ENCODE assay signal across 1 cellular context in the genomic region with DNA sequence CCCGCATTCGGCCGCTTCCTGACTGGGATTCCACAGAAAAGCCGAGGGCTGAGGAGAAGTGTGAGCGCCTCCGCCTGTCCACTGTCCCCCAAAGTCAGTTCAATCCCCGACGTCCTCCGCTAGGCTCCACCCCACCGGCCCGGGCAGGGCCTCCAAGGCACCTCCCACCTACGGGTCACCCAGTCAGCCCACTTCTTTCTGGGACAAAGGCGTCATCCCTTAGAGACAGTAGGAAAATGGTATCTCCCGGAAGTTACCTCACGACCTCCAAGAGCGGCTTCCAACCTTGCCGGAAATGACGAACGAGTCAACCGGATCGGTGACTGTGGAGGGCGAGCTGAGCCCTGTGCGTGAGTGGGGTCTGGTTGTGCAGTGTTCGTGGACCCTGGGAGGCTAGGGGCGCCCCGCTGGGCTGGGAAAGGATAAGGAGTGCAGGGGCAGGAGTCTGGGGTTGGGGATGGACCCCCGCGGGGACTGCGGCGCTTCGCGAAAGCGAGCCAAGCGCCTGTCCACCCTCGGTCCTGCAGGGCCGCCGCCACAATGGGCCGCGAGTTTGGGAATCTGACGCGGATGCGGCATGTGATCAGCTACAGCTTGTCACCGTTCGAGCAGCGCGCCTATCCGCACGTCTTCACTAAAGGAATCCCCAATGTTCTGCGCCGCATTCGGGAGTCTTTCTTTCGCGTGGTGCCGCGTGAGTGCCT.
TF ChIP-seq lines count a peak whose summit lies in the region.

A gene with protein sequence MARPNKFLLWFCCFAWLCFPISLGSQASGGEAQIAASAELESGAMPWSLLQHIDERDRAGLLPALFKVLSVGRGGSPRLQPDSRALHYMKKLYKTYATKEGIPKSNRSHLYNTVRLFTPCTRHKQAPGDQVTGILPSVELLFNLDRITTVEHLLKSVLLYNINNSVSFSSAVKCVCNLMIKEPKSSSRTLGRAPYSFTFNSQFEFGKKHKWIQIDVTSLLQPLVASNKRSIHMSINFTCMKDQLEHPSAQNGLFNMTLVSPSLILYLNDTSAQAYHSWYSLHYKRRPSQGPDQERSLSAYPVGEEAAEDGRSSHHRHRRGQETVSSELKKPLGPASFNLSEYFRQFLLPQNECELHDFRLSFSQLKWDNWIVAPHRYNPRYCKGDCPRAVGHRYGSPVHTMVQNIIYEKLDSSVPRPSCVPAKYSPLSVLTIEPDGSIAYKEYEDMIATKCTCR (minus strand): TSS at position 128 of the 704 bp plus-strand sequence. CDS start 1,936 bp downstream, outside the sequence.
A gene (plus strand): TSS at position 301 of the 704 bp plus-strand sequence. CDS start 240 bp downstream, at position 541.

TF ChIP-seq in K562, 482 proteins besides CTCF, POLR2A, EP300 and RAD21 (continued from another document and continues in another):
- TF ChIP-seq, protein P1, sequence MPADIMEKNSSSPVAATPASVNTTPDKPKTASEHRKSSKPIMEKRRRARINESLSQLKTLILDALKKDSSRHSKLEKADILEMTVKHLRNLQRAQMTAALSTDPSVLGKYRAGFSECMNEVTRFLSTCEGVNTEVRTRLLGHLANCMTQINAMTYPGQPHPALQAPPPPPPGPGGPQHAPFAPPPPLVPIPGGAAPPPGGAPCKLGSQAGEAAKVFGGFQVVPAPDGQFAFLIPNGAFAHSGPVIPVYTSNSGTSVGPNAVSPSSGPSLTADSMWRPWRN (IDR thresholded peaks at IDR 0.05; ENCODE audit: low read depth) = no peak
- no peak; the same call in 1 of the 2 replicates for TF ChIP-seq SMARCC2 (IDR thresholded peaks at IDR 0.05; ENCODE audit: low read depth)
- TF ChIP-seq, protein P2, sequence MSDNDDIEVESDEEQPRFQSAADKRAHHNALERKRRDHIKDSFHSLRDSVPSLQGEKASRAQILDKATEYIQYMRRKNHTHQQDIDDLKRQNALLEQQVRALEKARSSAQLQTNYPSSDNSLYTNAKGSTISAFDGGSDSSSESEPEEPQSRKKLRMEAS (CRISPR knock-in tag; IDR thresholded peaks at IDR 0.05) = peak; percentile 17
- TF ChIP-seq, protein P3, sequence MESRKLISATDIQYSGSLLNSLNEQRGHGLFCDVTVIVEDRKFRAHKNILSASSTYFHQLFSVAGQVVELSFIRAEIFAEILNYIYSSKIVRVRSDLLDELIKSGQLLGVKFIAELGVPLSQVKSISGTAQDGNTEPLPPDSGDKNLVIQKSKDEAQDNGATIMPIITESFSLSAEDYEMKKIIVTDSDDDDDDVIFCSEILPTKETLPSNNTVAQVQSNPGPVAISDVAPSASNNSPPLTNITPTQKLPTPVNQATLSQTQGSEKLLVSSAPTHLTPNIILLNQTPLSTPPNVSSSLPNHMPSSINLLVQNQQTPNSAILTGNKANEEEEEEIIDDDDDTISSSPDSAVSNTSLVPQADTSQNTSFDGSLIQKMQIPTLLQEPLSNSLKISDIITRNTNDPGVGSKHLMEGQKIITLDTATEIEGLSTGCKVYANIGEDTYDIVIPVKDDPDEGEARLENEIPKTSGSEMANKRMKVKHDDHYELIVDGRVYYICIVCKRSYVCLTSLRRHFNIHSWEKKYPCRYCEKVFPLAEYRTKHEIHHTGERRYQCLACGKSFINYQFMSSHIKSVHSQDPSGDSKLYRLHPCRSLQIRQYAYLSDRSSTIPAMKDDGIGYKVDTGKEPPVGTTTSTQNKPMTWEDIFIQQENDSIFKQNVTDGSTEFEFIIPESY (CRISPR knock-in tag; IDR thresholded peaks at IDR 0.05) = no peak; the same call in 1 of the 2 replicates
- TF ChIP-seq, protein P4, sequence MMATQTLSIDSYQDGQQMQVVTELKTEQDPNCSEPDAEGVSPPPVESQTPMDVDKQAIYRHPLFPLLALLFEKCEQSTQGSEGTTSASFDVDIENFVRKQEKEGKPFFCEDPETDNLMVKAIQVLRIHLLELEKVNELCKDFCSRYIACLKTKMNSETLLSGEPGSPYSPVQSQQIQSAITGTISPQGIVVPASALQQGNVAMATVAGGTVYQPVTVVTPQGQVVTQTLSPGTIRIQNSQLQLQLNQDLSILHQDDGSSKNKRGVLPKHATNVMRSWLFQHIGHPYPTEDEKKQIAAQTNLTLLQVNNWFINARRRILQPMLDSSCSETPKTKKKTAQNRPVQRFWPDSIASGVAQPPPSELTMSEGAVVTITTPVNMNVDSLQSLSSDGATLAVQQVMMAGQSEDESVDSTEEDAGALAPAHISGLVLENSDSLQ (IDR thresholded peaks at IDR 0.05) = peak; percentile 70
- peak; percentile 17; the same call in 1 of the 2 replicates for TF ChIP-seq ETV1 (tag; conservative IDR thresholded peaks at IDR 0.05; ENCODE audit: low read depth)
- TF ChIP-seq ELF2 (CRISPR knock-in tag; IDR thresholded peaks at IDR 0.05) = no peak; the same call in 1 of the 2 replicates
- TF ChIP-seq SP1 (CRISPR knock-in tag; IDR thresholded peaks at IDR 0.05) = peak; percentile 92
- TF ChIP-seq GTF2E2 (tag; IDR thresholded peaks at IDR 0.05) = peak; percentile 47; the same call in 1 of the 2 replicates
- no peak for TF ChIP-seq MCM3 (IDR thresholded peaks at IDR 0.05)
- TF ChIP-seq, protein P5, sequence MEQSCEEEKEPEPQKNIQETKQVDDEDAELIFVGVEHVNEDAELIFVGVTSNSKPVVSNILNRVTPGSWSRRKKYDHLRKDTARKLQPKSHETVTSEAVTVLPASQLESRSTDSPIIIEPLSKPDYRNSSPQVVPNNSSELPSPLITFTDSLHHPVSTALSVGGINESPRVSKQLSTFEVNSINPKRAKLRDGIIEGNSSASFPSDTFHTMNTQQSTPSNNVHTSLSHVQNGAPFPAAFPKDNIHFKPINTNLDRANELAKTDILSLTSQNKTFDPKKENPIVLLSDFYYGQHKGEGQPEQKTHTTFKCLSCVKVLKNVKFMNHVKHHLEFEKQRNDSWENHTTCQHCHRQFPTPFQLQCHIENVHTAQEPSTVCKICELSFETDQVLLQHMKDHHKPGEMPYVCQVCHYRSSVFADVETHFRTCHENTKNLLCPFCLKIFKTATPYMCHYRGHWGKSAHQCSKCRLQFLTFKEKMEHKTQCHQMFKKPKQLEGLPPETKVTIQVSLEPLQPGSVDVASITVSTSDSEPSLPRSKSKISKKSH (CRISPR knock-in tag; IDR thresholded peaks at IDR 0.05) = no peak
- no peak for TF ChIP-seq FOXM1 (IDR thresholded peaks at IDR 0.05; ENCODE audit: low read depth)
- peak; percentile 45; the same call in 1 of the 2 replicates for TF ChIP-seq FOXM1 (CRISPR knock-in tag; IDR thresholded peaks at IDR 0.05; ENCODE audit: low read depth)
- TF ChIP-seq, protein P6, sequence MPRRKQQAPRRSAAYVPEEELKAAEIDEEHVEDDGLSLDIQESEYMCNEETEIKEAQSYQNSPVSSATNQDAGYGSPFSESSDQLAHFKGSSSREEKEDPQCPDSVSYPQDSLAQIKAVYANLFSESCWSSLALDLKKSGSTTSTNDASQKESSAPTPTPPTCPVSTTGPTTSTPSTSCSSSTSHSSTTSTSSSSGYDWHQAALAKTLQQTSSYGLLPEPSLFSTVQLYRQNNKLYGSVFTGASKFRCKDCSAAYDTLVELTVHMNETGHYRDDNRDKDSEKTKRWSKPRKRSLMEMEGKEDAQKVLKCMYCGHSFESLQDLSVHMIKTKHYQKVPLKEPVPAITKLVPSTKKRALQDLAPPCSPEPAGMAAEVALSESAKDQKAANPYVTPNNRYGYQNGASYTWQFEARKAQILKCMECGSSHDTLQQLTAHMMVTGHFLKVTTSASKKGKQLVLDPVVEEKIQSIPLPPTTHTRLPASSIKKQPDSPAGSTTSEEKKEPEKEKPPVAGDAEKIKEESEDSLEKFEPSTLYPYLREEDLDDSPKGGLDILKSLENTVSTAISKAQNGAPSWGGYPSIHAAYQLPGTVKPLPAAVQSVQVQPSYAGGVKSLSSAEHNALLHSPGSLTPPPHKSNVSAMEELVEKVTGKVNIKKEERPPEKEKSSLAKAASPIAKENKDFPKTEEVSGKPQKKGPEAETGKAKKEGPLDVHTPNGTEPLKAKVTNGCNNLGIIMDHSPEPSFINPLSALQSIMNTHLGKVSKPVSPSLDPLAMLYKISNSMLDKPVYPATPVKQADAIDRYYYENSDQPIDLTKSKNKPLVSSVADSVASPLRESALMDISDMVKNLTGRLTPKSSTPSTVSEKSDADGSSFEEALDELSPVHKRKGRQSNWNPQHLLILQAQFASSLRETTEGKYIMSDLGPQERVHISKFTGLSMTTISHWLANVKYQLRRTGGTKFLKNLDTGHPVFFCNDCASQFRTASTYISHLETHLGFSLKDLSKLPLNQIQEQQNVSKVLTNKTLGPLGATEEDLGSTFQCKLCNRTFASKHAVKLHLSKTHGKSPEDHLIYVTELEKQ (CRISPR knock-in tag; IDR thresholded peaks at IDR 0.05) = no peak
- peak; percentile 57 for TF ChIP-seq CHD1 (IDR thresholded peaks at IDR 0.05; ENCODE audit: low read length)
- TF ChIP-seq CSDE1 (IDR thresholded peaks at IDR 0.05) = peak in 1 of 2 experiments; percentile 54; a peak in 1 of 4 replicates
- no peak for TF ChIP-seq TCFL5 (CRISPR knock-in tag; conservative IDR thresholded peaks at IDR 0.05)
- TF ChIP-seq ZKSCAN1 (IDR thresholded peaks at IDR 0.05; ENCODE audit: low read depth, low read length) = peak; percentile 100
- peak; percentile 36 to 61 for TF ChIP-seq NRF1 (conservative IDR thresholded peaks at IDR 0.05 in 1 of 2, IDR thresholded peaks at IDR 0.05 in 1 of 2)
- no peak for TF ChIP-seq ZNF311 (CRISPR knock-in tag; IDR thresholded peaks at IDR 0.05)
- TF ChIP-seq NBN (IDR thresholded peaks at IDR 0.05; ENCODE audit: low read depth) = peak; percentile 82
- TF ChIP-seq ZNF3 (CRISPR knock-in tag; IDR thresholded peaks at IDR 0.05) = no peak
- TF ChIP-seq ZNF699 (CRISPR knock-in tag; IDR thresholded peaks at IDR 0.05; ENCODE audit: insufficient replicate concordance) = no peak
- TF ChIP-seq, protein P7, sequence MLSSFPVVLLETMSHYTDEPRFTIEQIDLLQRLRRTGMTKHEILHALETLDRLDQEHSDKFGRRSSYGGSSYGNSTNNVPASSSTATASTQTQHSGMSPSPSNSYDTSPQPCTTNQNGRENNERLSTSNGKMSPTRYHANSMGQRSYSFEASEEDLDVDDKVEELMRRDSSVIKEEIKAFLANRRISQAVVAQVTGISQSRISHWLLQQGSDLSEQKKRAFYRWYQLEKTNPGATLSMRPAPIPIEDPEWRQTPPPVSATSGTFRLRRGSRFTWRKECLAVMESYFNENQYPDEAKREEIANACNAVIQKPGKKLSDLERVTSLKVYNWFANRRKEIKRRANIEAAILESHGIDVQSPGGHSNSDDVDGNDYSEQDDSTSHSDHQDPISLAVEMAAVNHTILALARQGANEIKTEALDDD (IDR thresholded peaks at IDR 0.05) = no peak
- TF ChIP-seq, protein P8, sequence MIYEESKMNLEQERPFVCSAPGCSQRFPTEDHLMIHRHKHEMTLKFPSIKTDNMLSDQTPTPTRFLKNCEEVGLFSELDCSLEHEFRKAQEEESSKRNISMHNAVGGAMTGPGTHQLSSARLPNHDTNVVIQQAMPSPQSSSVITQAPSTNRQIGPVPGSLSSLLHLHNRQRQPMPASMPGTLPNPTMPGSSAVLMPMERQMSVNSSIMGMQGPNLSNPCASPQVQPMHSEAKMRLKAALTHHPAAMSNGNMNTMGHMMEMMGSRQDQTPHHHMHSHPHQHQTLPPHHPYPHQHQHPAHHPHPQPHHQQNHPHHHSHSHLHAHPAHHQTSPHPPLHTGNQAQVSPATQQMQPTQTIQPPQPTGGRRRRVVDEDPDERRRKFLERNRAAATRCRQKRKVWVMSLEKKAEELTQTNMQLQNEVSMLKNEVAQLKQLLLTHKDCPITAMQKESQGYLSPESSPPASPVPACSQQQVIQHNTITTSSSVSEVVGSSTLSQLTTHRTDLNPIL (CRISPR knock-in tag; IDR thresholded peaks at IDR 0.05) = no peak
- no peak for TF ChIP-seq ZNF133 (CRISPR knock-in tag; IDR thresholded peaks at IDR 0.05)
- no peak for TF ChIP-seq POU5F1 (IDR thresholded peaks at IDR 0.05; ENCODE audit: borderline replicate concordance, low read depth, low read length, partially characterized antibody)
- peak; percentile 12; the same call in 1 of the 2 replicates for TF ChIP-seq FOSL1 (tag; conservative IDR thresholded peaks at IDR 0.05)
- peak; percentile 79 for TF ChIP-seq NCOA1 (IDR thresholded peaks at IDR 0.05; ENCODE audit: low read depth)
- TF ChIP-seq ZNF445 (CRISPR knock-in tag; IDR thresholded peaks at IDR 0.05; ENCODE audit: low read depth) = no peak
- no peak for TF ChIP-seq ADNP (tag; IDR thresholded peaks at IDR 0.05)
- TF ChIP-seq CBFB (CRISPR knock-in tag; IDR thresholded peaks at IDR 0.05) = peak; percentile 93
- TF ChIP-seq BHLHE40 (IDR thresholded peaks at IDR 0.05; ENCODE audit: low read length) = peak; percentile 95
- peak; percentile 64; the same call in 1 of the 2 replicates for TF ChIP-seq ELF1 (tag; IDR thresholded peaks at IDR 0.05)
- TF ChIP-seq ZNF253 (CRISPR knock-in tag; conservative IDR thresholded peaks at IDR 0.05) = no peak
- no peak for TF ChIP-seq LARP7 (IDR thresholded peaks at IDR 0.05)
- no peak for TF ChIP-seq CBFA2T3 (IDR thresholded peaks at IDR 0.05)
- no peak for TF ChIP-seq NFATC3 (IDR thresholded peaks at IDR 0.05)
- TF ChIP-seq ZNF217 (CRISPR knock-in tag; IDR thresholded peaks at IDR 0.05) = no peak
- TF ChIP-seq, protein P9, sequence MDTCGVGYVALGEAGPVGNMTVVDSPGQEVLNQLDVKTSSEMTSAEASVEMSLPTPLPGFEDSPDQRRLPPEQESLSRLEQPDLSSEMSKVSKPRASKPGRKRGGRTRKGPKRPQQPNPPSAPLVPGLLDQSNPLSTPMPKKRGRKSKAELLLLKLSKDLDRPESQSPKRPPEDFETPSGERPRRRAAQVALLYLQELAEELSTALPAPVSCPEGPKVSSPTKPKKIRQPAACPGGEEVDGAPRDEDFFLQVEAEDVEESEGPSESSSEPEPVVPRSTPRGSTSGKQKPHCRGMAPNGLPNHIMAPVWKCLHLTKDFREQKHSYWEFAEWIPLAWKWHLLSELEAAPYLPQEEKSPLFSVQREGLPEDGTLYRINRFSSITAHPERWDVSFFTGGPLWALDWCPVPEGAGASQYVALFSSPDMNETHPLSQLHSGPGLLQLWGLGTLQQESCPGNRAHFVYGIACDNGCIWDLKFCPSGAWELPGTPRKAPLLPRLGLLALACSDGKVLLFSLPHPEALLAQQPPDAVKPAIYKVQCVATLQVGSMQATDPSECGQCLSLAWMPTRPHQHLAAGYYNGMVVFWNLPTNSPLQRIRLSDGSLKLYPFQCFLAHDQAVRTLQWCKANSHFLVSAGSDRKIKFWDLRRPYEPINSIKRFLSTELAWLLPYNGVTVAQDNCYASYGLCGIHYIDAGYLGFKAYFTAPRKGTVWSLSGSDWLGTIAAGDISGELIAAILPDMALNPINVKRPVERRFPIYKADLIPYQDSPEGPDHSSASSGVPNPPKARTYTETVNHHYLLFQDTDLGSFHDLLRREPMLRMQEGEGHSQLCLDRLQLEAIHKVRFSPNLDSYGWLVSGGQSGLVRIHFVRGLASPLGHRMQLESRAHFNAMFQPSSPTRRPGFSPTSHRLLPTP (IDR thresholded peaks at IDR 0.05; ENCODE audit: borderline replicate concordance, extremely low read depth, insufficient read length) = no peak
- TF ChIP-seq POLR2H (tag; IDR thresholded peaks at IDR 0.05; ENCODE audit: low read depth) = peak; percentile 84
- TF ChIP-seq PHB (CRISPR knock-in tag; IDR thresholded peaks at IDR 0.05) = no peak
- TF ChIP-seq, protein P10, sequence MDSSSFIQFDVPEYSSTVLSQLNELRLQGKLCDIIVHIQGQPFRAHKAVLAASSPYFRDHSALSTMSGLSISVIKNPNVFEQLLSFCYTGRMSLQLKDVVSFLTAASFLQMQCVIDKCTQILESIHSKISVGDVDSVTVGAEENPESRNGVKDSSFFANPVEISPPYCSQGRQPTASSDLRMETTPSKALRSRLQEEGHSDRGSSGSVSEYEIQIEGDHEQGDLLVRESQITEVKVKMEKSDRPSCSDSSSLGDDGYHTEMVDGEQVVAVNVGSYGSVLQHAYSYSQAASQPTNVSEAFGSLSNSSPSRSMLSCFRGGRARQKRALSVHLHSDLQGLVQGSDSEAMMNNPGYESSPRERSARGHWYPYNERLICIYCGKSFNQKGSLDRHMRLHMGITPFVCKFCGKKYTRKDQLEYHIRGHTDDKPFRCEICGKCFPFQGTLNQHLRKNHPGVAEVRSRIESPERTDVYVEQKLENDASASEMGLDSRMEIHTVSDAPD (CRISPR knock-in tag; IDR thresholded peaks at IDR 0.05) = no peak
